ENCODE assay signal across 8 cellular contexts in genomic region chr17:75779250-75779986, GRCh38. TPM values are rescaled to one million over a fixed set of nuclear protein-coding genes. Genes with fewer than 3 reads are reported as not detected.
DNase-seq lines count a peak whose midpoint lies in the region; ATAC-seq and TF ChIP-seq lines count a peak whose summit lies in the region.

No MANE protein-coding gene starts in this region.

- peaks cover 61% of the 10 kb centered on the region for H3K4me1 Mint-ChIP-seq in CD4-positive, alpha-beta T cell (ENCODE audit: low read depth)
- H3K4me1 Mint-ChIP-seq in activated CD8-positive, alpha-beta T cell treated with anti-CD3 and anti-CD28 coated beads for 36 hours (ENCODE audit: low read depth), result peaks cover 42% of the 10 kb centered on the region

- peaks cover 5% of the 10 kb centered on the region for H3K27me3 Mint-ChIP-seq in CD4-positive, alpha-beta T cell
- peaks cover 2% of the 10 kb centered on the region for H3K27me3 Mint-ChIP-seq in activated CD8-positive, alpha-beta T cell treated with anti-CD3 and anti-CD28 coated beads for 36 hours

- POLR2A ChIA-PET in CD4-positive, alpha-beta T cell (lab: Charles Lee), result interaction anchor here (0.6 to 8.7 kb wide), 51 partner anchors 6 to 906 kb away, joined by 3 to 246 read pairs (median 5); partner anchors contain the start of genes ACOX1, FBF1, GALK1 and MIF4GD
- POLR2A ChIA-PET in activated CD8-positive, alpha-beta T cell treated with anti-CD3 and anti-CD28 coated beads for 36 hours (lab: Charles Lee), result interaction anchor here (0.7 to 7.5 kb wide), 14 partner anchors 10 to 125 kb away, joined by 3 to 215 read pairs (median 6); partner anchors contain the start of genes GALK1, MRPL38, TRIM65 and WBP2

- H3K9me3 ChIP-seq in CD4-positive, alpha-beta T cell (ENCODE audit: control insufficient read depth, low read length), result no peaks in the 10 kb centered on the region
- H3K9me3 ChIP-seq in lower lobe of right lung, result no peaks in the 10 kb centered on the region

- intact Hi-C loops in CD4-positive, alpha-beta T cell (cut with DNase I, micrococcal nuclease), result loop anchor here in 1 of 2 experiments (2.0 to 5.0 kb wide), 2 partner anchors 15 to 68 kb away; partner anchors contain the start of gene GALK1
- intact Hi-C loops in activated CD8-positive, alpha-beta T cell treated with anti-CD3 and anti-CD28 coated beads for 36 hours (cut with micrococcal nuclease), result no loop called here
- intact Hi-C loops in lower lobe of right lung (cut with DNase I), result no loop called here

- peaks cover 51% of the 10 kb centered on the region for H3K4me1 ChIP-seq in lower lobe of right lung

- H3K36me3 ChIP-seq in lower lobe of right lung, result peaks cover 44% of the 10 kb centered on the region

- peak; percentile 86 to 96 (median 94) for DNase-seq in CD4-positive, alpha-beta T cell
- DNase-seq in HK-2 (ENCODE audit: unreplicated experiment) (peak; percentile 96), NCI-H82 treated with DMSO at 0.1 percent for 48 hours (lab: John Stamatoyannopoulos, UW; ENCODE audit: unreplicated experiment) (peak; percentile 100), ecto neural progenitor cell (ENCODE audit: low spot score) (peak; percentile 99), lower lobe of right lung (peak; percentile 96)
- DNase-seq in activated CD8-positive, alpha-beta T cell treated with anti-CD3 and anti-CD28 coated beads for 36 hours, result peak; percentile 96
- peak; percentile 81 to 92 (median 91) for DNase-seq in stimulated activated CD4-positive, alpha-beta T cell treated with anti-CD3 and anti-CD28 coated beads, TNF-alpha, amount 100 ng/mL, for 24 hours (ENCODE audit: low read depth in 3 of 3)

- H3K9me3 Mint-ChIP-seq in CD4-positive, alpha-beta T cell, result no peaks in the 10 kb centered on the region
- H3K9me3 Mint-ChIP-seq in activated CD8-positive, alpha-beta T cell treated with anti-CD3 and anti-CD28 coated beads for 36 hours, result no peaks in the 10 kb centered on the region

- peak overlapping the region; percentile 97 for H3K4me3 Mint-ChIP-seq in CD4-positive, alpha-beta T cell
- peak overlapping the region; percentile 88 for H3K4me3 Mint-ChIP-seq in activated CD8-positive, alpha-beta T cell treated with anti-CD3 and anti-CD28 coated beads for 36 hours

- TF ChIP-seq CTCF in CD4-positive, alpha-beta T cell (IDR thresholded peaks at IDR 0.05), result no peak
- TF ChIP-seq CTCF in activated CD8-positive, alpha-beta T cell treated with anti-CD3 and anti-CD28 coated beads for 36 hours (IDR thresholded peaks at IDR 0.05), result no peak
- no peak for TF ChIP-seq CTCF in lower lobe of right lung (IDR thresholded peaks at IDR 0.05)

- peak overlapping the region; percentile 97 for H3K4me3 ChIP-seq in lower lobe of right lung

- ATAC-seq in CD4-positive, alpha-beta T cell (ENCODE audit: poor library complexity), result peak; percentile 64
- ATAC-seq in GM19455 (IDR thresholded peaks at IDR 0.05; ENCODE audit: unreplicated experiment) (peak; percentile 61), lower lobe of right lung (peak; percentile 85 to 89)
- ATAC-seq in activated CD8-positive, alpha-beta T cell treated with anti-CD3 and anti-CD28 coated beads for 36 hours, result peak; percentile 69

- peak overlapping the region; percentile 97 for H3K27ac Mint-ChIP-seq in CD4-positive, alpha-beta T cell
- H3K27ac Mint-ChIP-seq in activated CD8-positive, alpha-beta T cell treated with anti-CD3 and anti-CD28 coated beads for 36 hours, result peak overlapping the region; percentile 95

- no peaks in the 10 kb centered on the region for H3K27me3 ChIP-seq in CD4-positive, alpha-beta T cell (ENCODE audit: control insufficient read depth, insufficient read depth, low read length)
- no peaks in the 10 kb centered on the region for H3K27me3 ChIP-seq in lower lobe of right lung (ENCODE audit: low read depth)

- CTCF ChIA-PET in CD4-positive, alpha-beta T cell (lab: Charles Lee), result interaction anchor here (0.6 to 3.0 kb wide), 6 partner anchors 14 to 82 kb away, joined by 3 to 17 read pairs (median 4); partner anchors contain the start of gene GALK1
- CTCF ChIA-PET in activated CD8-positive, alpha-beta T cell treated with anti-CD3 and anti-CD28 coated beads for 36 hours (lab: Charles Lee), result interaction anchor here (1.0 to 6.1 kb wide), 3 partner anchors 14 to 108 kb away, joined by 4 to 40 read pairs (median 13); partner anchors contain the start of gene GALK1

- H3K36me3 Mint-ChIP-seq in CD4-positive, alpha-beta T cell (ENCODE audit: low read depth), result peaks cover 52% of the 10 kb centered on the region
- peaks cover 31% of the 10 kb centered on the region for H3K36me3 Mint-ChIP-seq in activated CD8-positive, alpha-beta T cell treated with anti-CD3 and anti-CD28 coated beads for 36 hours (ENCODE audit: low read depth)

- peak overlapping the region; percentile 95 for H3K27ac ChIP-seq in CD4-positive, alpha-beta T cell (ENCODE audit: low read depth, low read length)
- peak overlapping the region; percentile 98 for H3K27ac ChIP-seq in lower lobe of right lung

RNA-seq across cellular contexts. Expression of gene UNK, which starts 5.2 kb away (rescaled TPM):
- total RNA-seq in CD4-positive, alpha-beta T cell, result 10 to 100 TPM; 33.7 to 36.1 TPM
- 10 to 100 TPM; 26.4 to 26.6 TPM for total RNA-seq in activated CD8-positive, alpha-beta T cell treated with anti-CD3 and anti-CD28 coated beads for 36 hours
- 31.1 TPM for total RNA-seq in lower lobe of right lung

RNA-seq across cellular contexts. Expression of gene GALK1, which starts 14.4 kb away (rescaled TPM):
- 1 to 10 TPM; 5.9 to 6.0 TPM for total RNA-seq in CD4-positive, alpha-beta T cell
- 10 to 100 TPM; 43.4 to 50.7 TPM for total RNA-seq in activated CD8-positive, alpha-beta T cell treated with anti-CD3 and anti-CD28 coated beads for 36 hours
- 34.0 TPM for total RNA-seq in lower lobe of right lung

RNA-seq across cellular contexts. Expression of gene ITGB4, which starts 58.2 kb away (rescaled TPM):
- total RNA-seq in CD4-positive, alpha-beta T cell, result 1 to 10 TPM in 1 of 2 experiments, under 1 TPM in 1; 0.81 to 1.3 TPM
- total RNA-seq in activated CD8-positive, alpha-beta T cell treated with anti-CD3 and anti-CD28 coated beads for 36 hours, result 1 to 10 TPM in 1 of 2 experiments, under 1 TPM in 1; 0.69 to 1.8 TPM
- total RNA-seq in lower lobe of right lung, result 34.7 TPM

Comparison
In these comparisons a context has a peak if more than half of its experiments do, and no peak if none do; other contexts are left out.
1. Peak in every context shown above with its lines: DNase-seq, ATAC-seq, H3K4me3 ChIP-seq and H3K27ac ChIP-seq.
2. RNA of gene ITGB4, which starts 58.2 kb away (total RNA-seq): 34.7 TPM in lower lobe of right lung (single experiment); 0.69 to 1.8 TPM in activated CD8-positive, alpha-beta T cell treated with anti-CD3 and anti-CD28 coated beads for 36 hours and 0.81 to 1.3 TPM in CD4-positive, alpha-beta T cell; every median in the first group is over 10 times any median in the second.